ENCODE assay signal across 1 cellular context in genomic region chrX:129786210-129786651, GRCh38.
A peak's percentile ranks its signal among the peaks of the same experiment; 100 is the strongest.
TF ChIP-seq lines count a peak whose summit lies in the region.

No MANE protein-coding gene starts in this region.

TF ChIP-seq in K562, 482 proteins besides CTCF, POLR2A, EP300 and RAD21 (continued from another document and continues in another):
- no peak for TF ChIP-seq ZNF518B (CRISPR knock-in tag; IDR thresholded peaks at IDR 0.05)
- TF ChIP-seq IRF9 (tag; IDR thresholded peaks at IDR 0.05): no peak
- 0 out of 2 replicates have a peak, but pooled peaks have one; percentile 41 for TF ChIP-seq L3MBTL2 (IDR thresholded peaks at IDR 0.05)
- no peak for TF ChIP-seq CBFB (CRISPR knock-in tag; IDR thresholded peaks at IDR 0.05)
- TF ChIP-seq STAT5A (IDR thresholded peaks at IDR 0.05; ENCODE audit: borderline replicate concordance, low read length): no peak
- no peak for TF ChIP-seq SMAD1 (IDR thresholded peaks at IDR 0.05; ENCODE audit: low read depth, low read length, partially characterized antibody)
- TF ChIP-seq HDGF (IDR thresholded peaks at IDR 0.05): no peak
- no peak for TF ChIP-seq TGIF2 (CRISPR knock-in tag; IDR thresholded peaks at IDR 0.05)
- TF ChIP-seq FOXP4 (CRISPR knock-in tag; IDR thresholded peaks at IDR 0.05; ENCODE audit: borderline replicate concordance): no peak
- no peak for TF ChIP-seq ZNF764 (CRISPR knock-in tag; IDR thresholded peaks at IDR 0.05; ENCODE audit: low read depth)
- TF ChIP-seq PRDM10 (IDR thresholded peaks at IDR 0.05; ENCODE audit: partially characterized antibody): no peak
- no peak; the same call in 1 of the 2 replicates for TF ChIP-seq SMARCC2 (IDR thresholded peaks at IDR 0.05; ENCODE audit: low read depth)
- no peak for TF ChIP-seq ILF3 (IDR thresholded peaks at IDR 0.05; ENCODE audit: borderline replicate concordance)
- TF ChIP-seq PHF21A (IDR thresholded peaks at IDR 0.05; ENCODE audit: borderline replicate concordance, low read depth): no peak
- no peak for TF ChIP-seq BACH1 (tag; IDR thresholded peaks at IDR 0.05)
- no peak for TF ChIP-seq ZKSCAN1 (IDR thresholded peaks at IDR 0.05; ENCODE audit: low read depth, low read length)
- no peak for TF ChIP-seq ZNF592 (IDR thresholded peaks at IDR 0.05)
- no peak for TF ChIP-seq XRCC3 (IDR thresholded peaks at IDR 0.05)
- TF ChIP-seq SOX6 (IDR thresholded peaks at IDR 0.05): peak; percentile 61; the same call in 1 of the 2 replicates
- no peak for TF ChIP-seq MCM2 (IDR thresholded peaks at IDR 0.05; ENCODE audit: low read depth)
- no peak for TF ChIP-seq HSF4 (CRISPR knock-in tag; IDR thresholded peaks at IDR 0.05; ENCODE audit: borderline replicate concordance)
- TF ChIP-seq HMBOX1 (IDR thresholded peaks at IDR 0.05): no peak
- TF ChIP-seq SMC3 (conservative IDR thresholded peaks at IDR 0.05; ENCODE audit: insufficient read depth, low read depth, low read length): no peak
- TF ChIP-seq CHCHD3 (CRISPR knock-in tag; IDR thresholded peaks at IDR 0.05): no peak
- TF ChIP-seq ETV5 (CRISPR knock-in tag; IDR thresholded peaks at IDR 0.05; ENCODE audit: low read depth): no peak
- TF ChIP-seq KDM5B (IDR thresholded peaks at IDR 0.05; ENCODE audit: insufficient replicate concordance, low read depth, low read length): no peak
- TF ChIP-seq KHSRP (IDR thresholded peaks at IDR 0.05): no peak
- TF ChIP-seq AFF4 (CRISPR knock-in tag; IDR thresholded peaks at IDR 0.05): no peak
- no peak for TF ChIP-seq ZMIZ1 (IDR thresholded peaks at IDR 0.05; ENCODE audit: low read depth in 2 of 2, low read length in 2 of 2)
- TF ChIP-seq RB1 (IDR thresholded peaks at IDR 0.05; ENCODE audit: low read depth): no peak
- no peak for TF ChIP-seq SP1 (CRISPR knock-in tag; IDR thresholded peaks at IDR 0.05)
- no peak for TF ChIP-seq POLR2H (tag; IDR thresholded peaks at IDR 0.05; ENCODE audit: low read depth)
